1 cellular context compared by ENCODE assay signal in the genomic region with DNA sequence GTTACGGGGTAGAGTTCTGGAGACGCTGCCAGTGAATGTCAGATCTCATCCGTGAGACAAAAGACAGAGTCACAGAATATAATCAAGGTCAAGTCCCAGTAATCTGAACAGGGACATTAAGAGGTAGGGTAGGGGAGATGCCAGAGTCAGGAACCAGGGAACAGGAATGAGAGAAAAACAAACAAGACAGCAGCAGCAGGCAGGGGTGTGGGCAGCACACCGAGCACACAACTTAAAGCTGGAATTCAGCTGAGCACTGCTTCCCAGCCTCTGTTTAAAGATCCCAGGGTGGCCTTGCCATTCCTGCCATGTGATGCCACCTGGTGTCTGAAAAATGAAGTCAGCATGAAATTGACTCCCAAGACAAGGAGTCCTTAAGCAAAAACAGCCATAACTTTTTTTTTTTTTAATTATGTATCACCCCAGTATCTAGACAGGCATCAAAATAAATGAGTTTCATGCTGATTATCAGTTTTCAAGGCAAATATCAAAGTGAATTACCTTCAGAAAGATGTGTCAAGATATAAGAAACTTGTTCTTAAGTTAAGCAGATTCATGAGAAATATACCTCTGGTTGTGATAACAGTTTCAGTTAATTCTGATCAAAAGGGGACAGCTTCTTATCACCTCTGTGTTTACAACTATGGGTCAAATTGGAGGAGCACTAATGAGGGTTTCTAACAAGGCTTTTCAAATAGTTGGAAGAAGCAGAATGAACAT.
TF ChIP-seq lines count a peak whose summit lies in the region.

No MANE protein-coding gene starts in this region.

TF ChIP-seq in SK-N-SH treated with all-trans-retinoic acid at 6 μM for 48 hours, 23 proteins besides CTCF, POLR2A, EP300 and RAD21 (continued from another document):
- TF ChIP-seq, protein P1, sequence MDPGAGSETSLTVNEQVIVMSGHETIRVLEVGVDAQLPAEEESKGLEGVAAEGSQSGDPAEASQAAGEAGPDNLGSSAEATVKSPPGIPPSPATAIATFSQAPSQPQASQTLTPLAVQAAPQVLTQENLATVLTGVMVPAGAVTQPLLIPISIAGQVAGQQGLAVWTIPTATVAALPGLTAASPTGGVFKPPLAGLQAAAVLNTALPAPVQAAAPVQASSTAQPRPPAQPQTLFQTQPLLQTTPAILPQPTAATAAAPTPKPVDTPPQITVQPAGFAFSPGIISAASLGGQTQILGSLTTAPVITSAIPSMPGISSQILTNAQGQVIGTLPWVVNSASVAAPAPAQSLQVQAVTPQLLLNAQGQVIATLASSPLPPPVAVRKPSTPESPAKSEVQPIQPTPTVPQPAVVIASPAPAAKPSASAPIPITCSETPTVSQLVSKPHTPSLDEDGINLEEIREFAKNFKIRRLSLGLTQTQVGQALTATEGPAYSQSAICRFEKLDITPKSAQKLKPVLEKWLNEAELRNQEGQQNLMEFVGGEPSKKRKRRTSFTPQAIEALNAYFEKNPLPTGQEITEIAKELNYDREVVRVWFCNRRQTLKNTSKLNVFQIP (CRISPR knock-in tag; IDR thresholded peaks at IDR 0.05; ENCODE audit: borderline replicate concordance, low read depth): no peak
- no peak for TF ChIP-seq ZFP30 (CRISPR knock-in tag; IDR thresholded peaks at IDR 0.05)
